Comparison of ENCODE assay signal across 17 cellular contexts in the genomic region with DNA sequence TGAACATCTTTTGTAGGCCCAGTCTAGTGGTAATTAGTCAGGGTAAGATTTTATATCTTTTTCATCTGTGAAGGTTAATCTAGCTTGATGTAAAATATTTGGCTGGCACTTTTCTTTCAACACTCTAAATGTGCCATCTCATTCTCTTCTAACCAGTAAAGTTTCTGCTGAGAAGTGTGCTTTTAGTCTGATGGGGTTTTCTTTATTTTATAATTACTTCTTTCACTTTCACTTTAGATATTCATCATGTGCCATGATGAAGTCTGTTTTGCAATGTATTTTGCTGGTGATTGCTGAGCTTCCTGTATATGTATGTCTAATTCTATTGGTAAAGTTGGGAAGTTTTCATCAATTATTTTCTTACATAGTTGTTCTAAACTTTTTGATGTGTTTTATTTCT. TPM values are rescaled to one million over a fixed set of nuclear protein-coding genes. Genes with fewer than 3 reads are reported as not detected.
DNase-seq lines count a peak whose midpoint lies in the region; ATAC-seq and TF ChIP-seq lines count a peak whose summit lies in the region.
"Had no signal": no experiment of that assay in that cellular context is flagged by ENCODE, and none has a peak within 500 bp of the region (broad histone marks: within the 10 kb centered on the region; RNA-seq: fewer than 3 reads in every experiment).

No MANE protein-coding gene starts in this region.

- no peaks in the 10 kb centered on the region for H4K20me1 ChIP-seq in OCI-LY7 (ENCODE audit: insufficient read depth, low read length)

- H3K4me3 Mint-ChIP-seq in activated naive CD8-positive, alpha-beta T cell: no peak overlapping the region
- H3K4me3 Mint-ChIP-seq in activated naive CD8-positive, alpha-beta T cell treated with anti-CD3 and anti-CD28 coated beads, Interleukin-2, amount 50 U/mL, for 24 hours: no peak overlapping the region
- H3K4me3 Mint-ChIP-seq in effector memory CD8-positive, alpha-beta T cell: peak overlapping the region; percentile 41 to 49
- peak overlapping the region; percentile 13 for H3K4me3 Mint-ChIP-seq in natural killer cell treated with Interleukin-12 subunit alpha and Interleukin-12 subunit beta and Interleukin-15 and Interleukin-18, amount 100 ng/mL, for 72 hours
- H3K4me3 Mint-ChIP-seq: CD14-positive monocyte, HFFc6 had no signal

- TF ChIP-seq CTCF in OCI-LY7 (conservative IDR thresholded peaks at IDR 0.05; ENCODE audit: low read length): no peak

- no peak overlapping the region for H3K4me2 ChIP-seq in OCI-LY7 (ENCODE audit: low read length)

- H3K4me1 Mint-ChIP-seq in activated naive CD8-positive, alpha-beta T cell (ENCODE audit: low read depth): peaks cover 10% of the 10 kb centered on the region
- H3K4me1 Mint-ChIP-seq in activated naive CD8-positive, alpha-beta T cell treated with anti-CD3 and anti-CD28 coated beads, Interleukin-2, amount 50 U/mL, for 24 hours: peaks cover 10% of the 10 kb centered on the region
- H3K4me1 Mint-ChIP-seq in effector memory CD8-positive, alpha-beta T cell (ENCODE audit: low read depth in 2 of 2): peaks cover 7 to 15% of the 10 kb centered on the region in 2 donors
- peaks cover 11 to 12% of the 10 kb centered on the region in 2 donors for H3K4me1 Mint-ChIP-seq in natural killer cell treated with Interleukin-12 subunit alpha and Interleukin-12 subunit beta and Interleukin-15 and Interleukin-18, amount 100 ng/mL, for 72 hours (ENCODE audit: low read depth in 2 of 2)
- H3K4me1 Mint-ChIP-seq: CD14-positive monocyte had no signal

- peaks cover 21% of the 10 kb centered on the region; the same call in 1 of the 2 replicates for H3K36me3 ChIP-seq in OCI-LY7 (ENCODE audit: insufficient read depth, low read length)

- H3K36me3 Mint-ChIP-seq in activated naive CD8-positive, alpha-beta T cell: peaks cover 41% of the 10 kb centered on the region
- H3K36me3 Mint-ChIP-seq in activated naive CD8-positive, alpha-beta T cell treated with anti-CD3 and anti-CD28 coated beads, Interleukin-2, amount 50 U/mL, for 24 hours (ENCODE audit: low read depth): peaks cover 56% of the 10 kb centered on the region
- H3K36me3 Mint-ChIP-seq in effector memory CD8-positive, alpha-beta T cell (ENCODE audit: insufficient read depth): peaks cover 7% of the 10 kb centered on the region
- H3K36me3 Mint-ChIP-seq in natural killer cell treated with Interleukin-12 subunit alpha and Interleukin-12 subunit beta and Interleukin-15 and Interleukin-18, amount 100 ng/mL, for 72 hours: peaks cover 41% of the 10 kb centered on the region

- no TSS peak for BruUV-seq in OCI-LY7 (replicated peaks; lab: Mats Ljungman, UMichigan)

- POLR2A ChIA-PET in OCI-LY7 (lab: Charles Lee): no interaction called here

- no peaks in the 10 kb centered on the region for H3K4me1 ChIP-seq in OCI-LY7 (ENCODE audit: insufficient read depth, low read length, poor library complexity, severe bottlenecking)

- DNase-seq in activated naive CD8-positive, alpha-beta T cell treated with anti-CD3 and anti-CD28 coated beads, Interleukin-2, amount 50 U/mL, for 24 hours: no peak
- DNase-seq in MV-4-11 (lab: John Stamatoyannopoulos, UW) (peak; percentile 29), OCI-LY7 (ENCODE audit: low spot score) (no peak)
- DNase-seq in effector memory CD8-positive, alpha-beta T cell: no peak
- no peak for DNase-seq in natural killer cell treated with Interleukin-12 subunit alpha and Interleukin-12 subunit beta and Interleukin-15 and Interleukin-18, amount 100 ng/mL, for 72 hours (ENCODE audit: low spot score)
- DNase-seq: HFFc6, IMR-90, Kasumi-1, NCI-H187, NCI-H446, Right ventricle myocardium superior had no signal

- no peak overlapping the region for H3K27ac ChIP-seq in OCI-LY7 (ENCODE audit: low read depth, low read length, poor library complexity, severe bottlenecking)
- H3K27ac ChIP-seq: SK-N-MC had no signal

- no peaks in the 10 kb centered on the region for H3K79me2 ChIP-seq in OCI-LY7 (ENCODE audit: insufficient read depth, low read depth, low read length)

- ATAC-seq in activated naive CD8-positive, alpha-beta T cell treated with anti-CD3 and anti-CD28 coated beads, Interleukin-2, amount 50 U/mL, for 24 hours: no peak
- ATAC-seq in effector memory CD8-positive, alpha-beta T cell (replicated peaks): no peak
- ATAC-seq in natural killer cell treated with Interleukin-12 subunit alpha and Interleukin-12 subunit beta and Interleukin-15 and Interleukin-18, amount 100 ng/mL, for 72 hours: peak; percentile 49 to 61
- no peak for ATAC-seq in HG02571 (IDR thresholded peaks at IDR 0.05; ENCODE audit: unreplicated experiment)
- no peak for ATAC-seq in HG03196 (IDR thresholded peaks at IDR 0.05; ENCODE audit: unreplicated experiment)

- H2AFZ ChIP-seq in OCI-LY7 (ENCODE audit: low read length): no peak overlapping the region

- CTCF ChIA-PET in OCI-LY7 (lab: Charles Lee; ENCODE audit: unreplicated experiment): no interaction called here

- peaks cover 37% of the 10 kb centered on the region for H3K9me3 Mint-ChIP-seq in activated naive CD8-positive, alpha-beta T cell (ENCODE audit: low read depth)
- peaks cover 56% of the 10 kb centered on the region for H3K9me3 Mint-ChIP-seq in activated naive CD8-positive, alpha-beta T cell treated with anti-CD3 and anti-CD28 coated beads, Interleukin-2, amount 50 U/mL, for 24 hours
- H3K9me3 Mint-ChIP-seq in effector memory CD8-positive, alpha-beta T cell: peaks cover 4 to 9% of the 10 kb centered on the region in 2 donors
- H3K9me3 Mint-ChIP-seq in natural killer cell treated with Interleukin-12 subunit alpha and Interleukin-12 subunit beta and Interleukin-15 and Interleukin-18, amount 100 ng/mL, for 72 hours: peaks cover 15% of the 10 kb centered on the region

- H3K27me3 Mint-ChIP-seq in activated naive CD8-positive, alpha-beta T cell: no peaks in the 10 kb centered on the region
- no peaks in the 10 kb centered on the region for H3K27me3 Mint-ChIP-seq in activated naive CD8-positive, alpha-beta T cell treated with anti-CD3 and anti-CD28 coated beads, Interleukin-2, amount 50 U/mL, for 24 hours
- H3K27me3 Mint-ChIP-seq in effector memory CD8-positive, alpha-beta T cell: no peaks in the 10 kb centered on the region
- H3K27me3 Mint-ChIP-seq in natural killer cell treated with Interleukin-12 subunit alpha and Interleukin-12 subunit beta and Interleukin-15 and Interleukin-18, amount 100 ng/mL, for 72 hours: no peaks in the 10 kb centered on the region

- H3K4me3 ChIP-seq in OCI-LY7 (ENCODE audit: low read depth, low read length, poor library complexity, severe bottlenecking): no peak overlapping the region
- H3K4me3 ChIP-seq: SK-N-MC had no signal

- peak overlapping the region; percentile 50 for H3K27ac Mint-ChIP-seq in activated naive CD8-positive, alpha-beta T cell
- H3K27ac Mint-ChIP-seq in activated naive CD8-positive, alpha-beta T cell treated with anti-CD3 and anti-CD28 coated beads, Interleukin-2, amount 50 U/mL, for 24 hours: no peak overlapping the region
- H3K27ac Mint-ChIP-seq in effector memory CD8-positive, alpha-beta T cell: peak overlapping the region; percentile 15 to 46
- H3K27ac Mint-ChIP-seq in natural killer cell treated with Interleukin-12 subunit alpha and Interleukin-12 subunit beta and Interleukin-15 and Interleukin-18, amount 100 ng/mL, for 72 hours: peak overlapping the region in 1 of 2 donors; percentile 72
- H3K27ac Mint-ChIP-seq: CD14-positive monocyte, HFFc6 had no signal

- H3K9me2 ChIP-seq in OCI-LY7 (ENCODE audit: insufficient read depth, low read length): no peaks in the 10 kb centered on the region

- no peaks in the 10 kb centered on the region; the same call in 1 of the 2 replicates for H3K9me3 ChIP-seq in OCI-LY7 (ENCODE audit: low read length)

- intact Hi-C loops in OCI-LY7 (cut with micrococcal nuclease; ENCODE audit: unreplicated experiment): no loop called here

RNA-seq across cellular contexts. Expression of gene ZNF726, which starts 31.9 kb away (rescaled TPM):
- 10 to 100 TPM in 1 of 2 donors, 1 to 10 TPM in 1; 9.2 to 14.9 TPM for total RNA-seq in natural killer cell treated with Interleukin-12 subunit alpha and Interleukin-12 subunit beta and Interleukin-15 and Interleukin-18, amount 100 ng/mL, for 72 hours
- 22.6 and 22.7 TPM in 2 replicates for total RNA-seq in OCI-LY7 (2014; rRNA removed; shearing (Covaris generic))
- total RNA-seq in OCI-LY7 (2022): 24.9 and 30.6 TPM in 2 replicates
- total RNA-seq: H1 had no signal

Comparison
In these comparisons a context has a peak if more than half of its experiments do, and no peak if none do; other contexts are left out.
1. H3K4me3 Mint-ChIP-seq: peak in effector memory CD8-positive, alpha-beta T cell (2 of 2) and natural killer cell treated with Interleukin-12 subunit alpha and Interleukin-12 subunit beta and Interleukin-15 and Interleukin-18, amount 100 ng/mL, for 72 hours (single experiment); none in activated naive CD8-positive, alpha-beta T cell (single experiment) and activated naive CD8-positive, alpha-beta T cell treated with anti-CD3 and anti-CD28 coated beads, Interleukin-2, amount 50 U/mL, for 24 hours (single experiment).
2. ATAC-seq: peak in natural killer cell treated with Interleukin-12 subunit alpha and Interleukin-12 subunit beta and Interleukin-15 and Interleukin-18, amount 100 ng/mL, for 72 hours (2 of 2); none in activated naive CD8-positive, alpha-beta T cell treated with anti-CD3 and anti-CD28 coated beads, Interleukin-2, amount 50 U/mL, for 24 hours (single experiment), effector memory CD8-positive, alpha-beta T cell (single experiment), HG02571 (single experiment) and HG03196 (single experiment).